8 cellular contexts compared by ENCODE assay signal in genomic region chr1:116571215-116571919, GRCh38. TPM values are rescaled to one million over a fixed set of nuclear protein-coding genes. Genes with fewer than 3 reads are reported as not detected.
DNase-seq lines count a peak whose midpoint lies in the region; ATAC-seq, FAIRE-seq and TF ChIP-seq lines count a peak whose summit lies in the region.

No MANE protein-coding gene starts in this region.

- H3K4me3 ChIP-seq in GM06990 (replicated peaks; ENCODE audit: low read depth, low read length), result peak overlapping the region; percentile 96
- H3K4me3 ChIP-seq in SJCRH30, result peak overlapping the region; percentile 86
- peak overlapping the region; percentile 67 for H3K4me3 ChIP-seq in fibroblast of villous mesenchyme (ENCODE audit: low read depth, low read length)

- H3K9me3 ChIP-seq in SJCRH30 (replicated peaks), result no peaks in the 10 kb centered on the region

- peak overlapping the region; percentile 80 for H3K27ac ChIP-seq in SJCRH30

- peaks cover 3% of the 10 kb centered on the region; the same call in 1 of the 2 replicates for H3K4me1 ChIP-seq in SJCRH30

- FAIRE-seq in urothelium cell line (lab: Jason Lieb, UNC), result no peak

- H3K27me3 ChIP-seq in GM06990 (replicated peaks; ENCODE audit: control insufficient read depth, insufficient read depth, low read length) (no peaks in the 10 kb centered on the region), SJCRH30 (no peaks in the 10 kb centered on the region)

- H3K36me3 ChIP-seq in GM06990 (ENCODE audit: control insufficient read depth, insufficient read depth, low read length) (no peaks in the 10 kb centered on the region), SJCRH30 (no peaks in the 10 kb centered on the region)

- TF ChIP-seq CTCF in GM06990 (IDR thresholded peaks at IDR 0.05; ENCODE audit: insufficient read depth, low read length, poor library complexity, severe bottlenecking), result no peak
- no peak for TF ChIP-seq CTCF in fibroblast of villous mesenchyme (IDR thresholded peaks at IDR 0.05; ENCODE audit: insufficient read depth, low read depth, low read length)

- ATAC-seq in HG02678 (IDR thresholded peaks at IDR 0.05; ENCODE audit: unreplicated experiment) (no peak), HG02840 (IDR thresholded peaks at IDR 0.05; ENCODE audit: low FRiP score, unreplicated experiment) (no peak)

- DNase-seq in GM06990 (ENCODE audit: extremely low read depth, insufficient read length), result no peak
- DNase-seq in SJCRH30, result peak; percentile 30 to 52
- DNase-seq in fibroblast of villous mesenchyme (ENCODE audit: low read depth), result no peak
- DNase-seq in retina, result peak; percentile 68
- no peak for DNase-seq in RPMI8226
- DNase-seq in urothelium cell line (ENCODE audit: low spot score), result no peak

RNA-seq across cellular contexts. Expression of gene CD58, which starts 0.5 kb away (rescaled TPM):
- total RNA-seq in SJCRH30 (2014; rRNA removed; shearing (Covaris generic)), result 23.1 and 30.1 TPM in 2 replicates
- 9.7 and 13.8 TPM in 2 replicates for total RNA-seq in fibroblast of villous mesenchyme

Comparison
In these comparisons a context has a peak if more than half of its experiments do, and no peak if none do; other contexts are left out.
1. DNase-seq: peak in SJCRH30 (2 of 2) and retina (single experiment); none in GM06990 (single experiment), fibroblast of villous mesenchyme (single experiment), RPMI8226 (single experiment) and urothelium cell line (single experiment).
2. Peak in every context shown above with its lines, with median percentiles within 50 percentile points of each other: H3K4me3 ChIP-seq.